ENCODE assay signal across 18 cellular contexts in genomic region chr16:85680352-85680944, GRCh38. TPM values are rescaled to one million over a fixed set of nuclear protein-coding genes. Genes with fewer than 3 reads are reported as not detected.
DNase-seq lines count a peak whose midpoint lies in the region; ATAC-seq, FAIRE-seq and TF ChIP-seq lines count a peak whose summit lies in the region.
"Had no signal": no experiment of that assay in that cellular context is flagged by ENCODE, and none has a peak within 500 bp of the region (broad histone marks: within the 10 kb centered on the region; RNA-seq: fewer than 3 reads in every experiment).

No MANE protein-coding gene starts in this region.

- POLR2A ChIA-PET in MCF 10A (lab: Yijun Ruan, JAX), result no interaction called here

- no peak for ATAC-seq in activated T-helper 17 cell treated with anti-CD3 and anti-CD28 coated beads, Interleukin-2, amount 50 U/mL, for 72 hours (replicated peaks)
- peak; percentile 30 for ATAC-seq in mucosa of descending colon
- ATAC-seq in upper lobe of right lung, result peak; percentile 4
- ATAC-seq: foreskin keratinocyte, Right ventricle myocardium inferior had no signal

- H3K27ac Mint-ChIP-seq in MCF 10A (ENCODE audit: low read depth, unreplicated experiment), result peak overlapping the region; percentile 11
- H3K27ac Mint-ChIP-seq in activated T-helper 17 cell treated with anti-CD3 and anti-CD28 coated beads, Interleukin-2, amount 50 U/mL, for 72 hours, result peak overlapping the region; percentile 44

- H3K27me3 ChIP-seq in breast epithelium (no peaks in the 10 kb centered on the region), upper lobe of right lung (no peaks in the 10 kb centered on the region), HAP-1 (ENCODE audit: low read depth) (no peaks in the 10 kb centered on the region)
- H3K27me3 ChIP-seq: foreskin keratinocyte had no signal

- H3K4me1 ChIP-seq in breast epithelium, result no peaks in the 10 kb centered on the region
- peaks cover 18% of the 10 kb centered on the region for H3K4me1 ChIP-seq in mucosa of descending colon (ENCODE audit: low read depth)
- no peaks in the 10 kb centered on the region for H3K4me1 ChIP-seq in upper lobe of right lung
- H3K4me1 ChIP-seq in HAP-1, result peaks cover 6% of the 10 kb centered on the region; the same call in 1 of the 2 replicates
- H3K4me1 ChIP-seq: foreskin keratinocyte had no signal

- no peak overlapping the region for H3K4me3 Mint-ChIP-seq in MCF 10A (ENCODE audit: unreplicated experiment)
- H3K4me3 Mint-ChIP-seq in activated T-helper 17 cell treated with anti-CD3 and anti-CD28 coated beads, Interleukin-2, amount 50 U/mL, for 72 hours, result no peak overlapping the region

- intact Hi-C loops in MCF 10A (cut with micrococcal nuclease), result no loop called here
- intact Hi-C loops in breast epithelium (cut with DNase I; ENCODE audit: low total_unique reads), result no loop called here
- intact Hi-C loops in mucosa of descending colon (cut with DNase I, micrococcal nuclease), result no loop called here
- intact Hi-C loops in upper lobe of right lung (cut with DNase I), result no loop called here

- H3K4me3 ChIP-seq in breast epithelium (no peak overlapping the region), mucosa of descending colon (no peak overlapping the region), upper lobe of right lung (no peak overlapping the region), HAP-1 (no peak overlapping the region)
- H3K4me3 ChIP-seq: thoracic aorta had no signal

- peaks cover 29% of the 10 kb centered on the region for H3K36me3 Mint-ChIP-seq in MCF 10A (ENCODE audit: insufficient read depth, unreplicated experiment)
- peaks cover 91% of the 10 kb centered on the region for H3K36me3 Mint-ChIP-seq in activated T-helper 17 cell treated with anti-CD3 and anti-CD28 coated beads, Interleukin-2, amount 50 U/mL, for 72 hours (ENCODE audit: low read depth)

- TF ChIP-seq POLR2A in breast epithelium (IDR thresholded peaks at IDR 0.05), result no peak

- CTCF ChIA-PET in MCF 10A (lab: Yijun Ruan, JAX), result interaction anchor here (0.5 to 0.7 kb wide), 2 partner anchors 141 to 151 kb away, joined by 3 read pairs; no protein-coding TSS in a partner anchor

- H3K36me3 ChIP-seq in breast epithelium (no peaks in the 10 kb centered on the region), mucosa of descending colon (ENCODE audit: low read depth) (no peaks in the 10 kb centered on the region), upper lobe of right lung (peaks cover 5% of the 10 kb centered on the region), HAP-1 (replicated peaks) (peaks cover 90% of the 10 kb centered on the region)

- TF ChIP-seq CTCF in MCF 10A (IDR thresholded peaks at IDR 0.05; ENCODE audit: unreplicated experiment) (no peak), breast epithelium (IDR thresholded peaks at IDR 0.05) (no peak), mucosa of descending colon (IDR thresholded peaks at IDR 0.05) (no peak), upper lobe of right lung (IDR thresholded peaks at IDR 0.05) (no peak)

- in situ Hi-C loops in HAP-1 (cut with MboI; ENCODE audit: low sequenced_read_pairs), result no loop called here

- FAIRE-seq in urothelium cell line (lab: Jason Lieb, UNC), result no peak
- FAIRE-seq: H54, keratinocyte had no signal

- H3K27ac ChIP-seq in breast epithelium (peak overlapping the region in 1 of 2 donors; percentile 23), upper lobe of right lung (no peak overlapping the region)
- H3K27ac ChIP-seq: epithelial cell of prostate, foreskin keratinocyte, thoracic aorta had no signal

- no peaks in the 10 kb centered on the region for H3K9me3 ChIP-seq in breast epithelium
- no peaks in the 10 kb centered on the region for H3K9me3 ChIP-seq in mucosa of descending colon
- H3K9me3 ChIP-seq in upper lobe of right lung, result no peaks in the 10 kb centered on the region
- H3K9me3 ChIP-seq in HAP-1, result no peaks in the 10 kb centered on the region
- H3K9me3 ChIP-seq: thoracic aorta had no signal

- BruUV-seq in MCF 10A (replicated peaks; lab: Mats Ljungman, UMichigan), result no TSS peak

- H3K4me1 Mint-ChIP-seq in MCF 10A (ENCODE audit: insufficient read depth, unreplicated experiment), result peaks cover 5% of the 10 kb centered on the region
- H3K4me1 Mint-ChIP-seq in activated T-helper 17 cell treated with anti-CD3 and anti-CD28 coated beads, Interleukin-2, amount 50 U/mL, for 72 hours, result peaks cover 5% of the 10 kb centered on the region

- no peaks in the 10 kb centered on the region for H3K27me3 Mint-ChIP-seq in MCF 10A (ENCODE audit: insufficient read depth, unreplicated experiment)
- no peaks in the 10 kb centered on the region for H3K27me3 Mint-ChIP-seq in activated T-helper 17 cell treated with anti-CD3 and anti-CD28 coated beads, Interleukin-2, amount 50 U/mL, for 72 hours

- no peak for DNase-seq in MCF 10A (ENCODE audit: unreplicated experiment)
- no peak for DNase-seq in breast epithelium (ENCODE audit: low spot score in 2 of 2)
- peak in 1 of 3 donors; percentile 23 for DNase-seq in mucosa of descending colon
- no peak for DNase-seq in upper lobe of right lung
- DNase-seq in HAP-1 (ENCODE audit: low spot score in 2 of 2), result no peak
- no peak for DNase-seq in urothelium cell line (ENCODE audit: low spot score)
- DNase-seq in dedifferentiated amniotic fluid mesenchymal stem cell (ENCODE audit: extremely low spot score), result no peak
- DNase-seq: activated CD4-positive, alpha-beta T cell treated with anti-CD3 and anti-CD28 coated beads, Interleukin-2, amount 50 U/mL, for 4 hours; EL; foreskin keratinocyte; hypothalamus; mesendoderm had no signal

- H3K9me3 Mint-ChIP-seq in MCF 10A (ENCODE audit: unreplicated experiment), result no peaks in the 10 kb centered on the region
- no peaks in the 10 kb centered on the region for H3K9me3 Mint-ChIP-seq in activated T-helper 17 cell treated with anti-CD3 and anti-CD28 coated beads, Interleukin-2, amount 50 U/mL, for 72 hours

RNA-seq across cellular contexts. Expression of gene GINS2, which starts 8.3 kb away (rescaled TPM):
- 6.9 and 11.3 TPM in 2 replicates for total RNA-seq in MCF 10A (2022)
- total RNA-seq in breast epithelium, result 1 to 10 TPM in 2 of 3 donors, under 1 TPM in 1; 0.66 to 3.1 (median 1.1) TPM
- total RNA-seq in activated T-helper 17 cell treated with anti-CD3 and anti-CD28 coated beads, Interleukin-2, amount 50 U/mL, for 72 hours, result 10 to 100 TPM; 39.1 to 64.2 TPM
- 10 to 100 TPM in 1 of 3 donors, 1 to 10 TPM in 2; 1.2 to 11.8 (median 5.4) TPM for total RNA-seq in mucosa of descending colon
- total RNA-seq in upper lobe of right lung, result 0.46 TPM
